25 cellular contexts compared by ENCODE assay signal in the genomic region with DNA sequence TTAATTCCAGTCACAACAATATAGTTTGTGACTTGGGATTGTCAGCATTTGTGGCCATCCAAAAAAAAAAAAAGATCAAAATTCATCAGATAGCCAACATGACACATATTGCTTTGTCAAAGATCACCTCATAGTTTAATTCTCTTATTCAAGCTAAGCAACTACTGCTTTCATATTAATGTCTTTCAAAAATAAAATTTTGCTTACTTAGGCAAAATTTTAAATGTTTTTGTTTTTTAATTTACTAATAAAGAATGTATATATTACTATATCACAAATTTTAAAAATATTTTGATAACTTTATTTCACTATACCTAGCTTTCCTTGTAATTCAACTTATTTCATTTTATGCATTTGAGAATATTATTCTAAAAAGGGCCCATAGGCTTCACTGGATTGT. TPM values are rescaled to one million over a fixed set of nuclear protein-coding genes. Genes with fewer than 3 reads are reported as not detected.
"Had no signal": no experiment of that assay in that cellular context is flagged by ENCODE, and none has a peak within 500 bp of the region (broad histone marks: within the 10 kb centered on the region; RNA-seq: fewer than 3 reads in every experiment).

No MANE protein-coding gene starts in this region.

- H3K9me3 ChIP-seq: esophagus muscularis mucosa, gastroesophageal sphincter, lower lobe of right lung, ovary, suprapubic skin, thyroid gland had no signal

- H3K4me1 ChIP-seq: lower lobe of right lung had no signal

- H3K4me3 Mint-ChIP-seq: naive thymus-derived CD8-positive, alpha-beta T cell; type B pancreatic cell had no signal

- H3K27me3 ChIP-seq: esophagus muscularis mucosa, gastroesophageal sphincter, ovary, thyroid gland had no signal

- H3K27ac ChIP-seq: dorsolateral prefrontal cortex, epithelial cell of prostate, esophagus muscularis mucosa, gastroesophageal sphincter, left ventricle myocardium inferior, lower lobe of right lung, ovary, suprapubic skin, thyroid gland had no signal

- DNase-seq: cortex of kidney; dorsolateral prefrontal cortex; effector CD8-positive, alpha-beta T cell; glutamatergic neuron; left cardiac atrium; left ventricle myocardium inferior; lower lobe of right lung; mesendoderm; mucosa of descending colon; naive thymus-derived CD8-positive, alpha-beta T cell; ovary; right cardiac atrium; stimulated activated CD4-positive, alpha-beta T cell treated with anti-CD3 and anti-CD28 coated beads, Interleukin-2, amount 100 ng/mL, for 48 hours; stimulated activated naive CD4-positive, alpha-beta T cell treated with Interleukin-2 at 50 U/mL for 16 hours; thyroid gland had no signal

- H3K9me3 Mint-ChIP-seq: type B pancreatic cell had no signal

- ATAC-seq: left cardiac atrium; lower lobe of right lung; mucosa of descending colon; naive thymus-derived CD8-positive, alpha-beta T cell; right cardiac atrium had no signal

- H3K36me3 Mint-ChIP-seq: type B pancreatic cell had no signal

- H3K27ac Mint-ChIP-seq: progenitor cell of endocrine pancreas, type B pancreatic cell had no signal

- H3K4me3 ChIP-seq: dorsolateral prefrontal cortex, esophagus muscularis mucosa, gastroesophageal sphincter, left ventricle myocardium inferior, lower lobe of right lung, mucosa of descending colon, ovary, smooth muscle cell, suprapubic skin, thyroid gland had no signal

- FAIRE-seq: keratinocyte, urothelium cell line had no signal

- H3K36me3 ChIP-seq: esophagus muscularis mucosa, gastroesophageal sphincter, left ventricle myocardium inferior, lower lobe of right lung, ovary, suprapubic skin, thyroid gland had no signal

- H3K4me2 ChIP-seq: smooth muscle cell had no signal

RNA-seq across cellular contexts. Expression of a gene that starts 6.2 kb away (rescaled TPM):
- polyA plus RNA-seq: neural cell had no signal
